ENCODE assay signal across 1 cellular context in genomic region chr6:42572523-42572922, GRCh38.
TF ChIP-seq lines count a peak whose summit lies in the region.

No MANE protein-coding gene starts in this region.

TF ChIP-seq in GM12878, 131 proteins besides CTCF, POLR2A, EP300 and RAD21 (continued from another document):
- TF ChIP-seq MXI1 (IDR thresholded peaks at IDR 0.05; ENCODE audit: low read depth, low read length): no peak; the same call in 1 of the 2 replicates
- peak; percentile 16; the same call in 1 of the 2 replicates for TF ChIP-seq FOXM1 (IDR thresholded peaks at IDR 0.05; ENCODE audit: low read depth, low read length)
- peak; percentile 40; the same call in 1 of the 2 replicates for TF ChIP-seq TCF3 (IDR thresholded peaks at IDR 0.05; ENCODE audit: borderline replicate concordance, insufficient read depth, low read depth, low read length)
- peak; percentile 82 for TF ChIP-seq E2F8 (IDR thresholded peaks at IDR 0.05; ENCODE audit: low read depth, partially characterized antibody)
- TF ChIP-seq PAX5 (IDR thresholded peaks at IDR 0.05; ENCODE audit: borderline replicate concordance, low read depth, low read length): peak; percentile 96
- TF ChIP-seq CHD2 (IDR thresholded peaks at IDR 0.05; ENCODE audit: borderline replicate concordance, low read depth, low read length): no peak
- TF ChIP-seq JUNB (IDR thresholded peaks at IDR 0.05): 0 out of 2 replicates have a peak, but pooled peaks have one; percentile 2
- TF ChIP-seq NFIC (IDR thresholded peaks at IDR 0.05; ENCODE audit: low read depth, low read length): peak; percentile 80; the same call in 1 of the 2 replicates
- peak; percentile 69; the same call in 1 of the 2 replicates for TF ChIP-seq TCF12 (IDR thresholded peaks at IDR 0.05; ENCODE audit: low read depth, low read length)
- TF ChIP-seq SPI1 (IDR thresholded peaks at IDR 0.05; ENCODE audit: borderline replicate concordance, insufficient read depth, low read depth, low read length): peak; percentile 96
- no peak for TF ChIP-seq SMC3 (IDR thresholded peaks at IDR 0.05; ENCODE audit: borderline replicate concordance, low read length)
- no peak for TF ChIP-seq SIX5 (IDR thresholded peaks at IDR 0.05; ENCODE audit: low read depth, low read length, severe bottlenecking)
- TF ChIP-seq FOXK2 (IDR thresholded peaks at IDR 0.05): no peak
- TF ChIP-seq ETV6 (conservative IDR thresholded peaks at IDR 0.05 in 1 of 2, IDR thresholded peaks at IDR 0.05 in 1 of 2; ENCODE audit: borderline replicate concordance in 1 of 2, low read depth in 1 of 2): peak in 1 of 2 experiments; percentile 78; a peak in 1 of 4 replicates
